ENCODE assay signal across 17 cellular contexts in the genomic region with DNA sequence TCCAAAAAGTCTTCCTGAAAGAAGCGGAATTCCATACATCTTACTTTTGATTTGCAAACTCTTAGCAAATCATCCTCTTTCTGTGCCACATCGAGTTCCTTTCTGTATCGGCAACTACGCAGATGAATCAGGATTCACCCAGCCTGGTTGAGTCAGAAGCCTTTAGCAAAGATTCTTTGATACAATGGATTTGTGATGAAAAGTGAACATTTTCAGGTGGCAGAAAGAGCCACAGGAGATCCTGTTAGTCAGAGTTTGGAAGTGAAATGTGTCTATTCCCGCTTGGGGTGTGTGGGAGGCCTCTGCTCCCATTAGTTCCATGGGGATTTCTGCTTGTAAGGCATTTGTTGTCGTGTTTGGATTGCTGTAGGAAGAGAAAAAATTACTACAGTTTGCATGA.
DNase-seq lines count a peak whose midpoint lies in the region; ATAC-seq, FAIRE-seq and TF ChIP-seq lines count a peak whose summit lies in the region.
"Had no signal": no experiment of that assay in that cellular context is flagged by ENCODE, and none has a peak within 500 bp of the region (broad histone marks: within the 10 kb centered on the region; RNA-seq: fewer than 3 reads in every experiment).

No MANE protein-coding gene starts in this region.

- peak overlapping the region in 8 of 12 donors; percentile 0 to 91 (median 86) for H3K27ac ChIP-seq in heart left ventricle
- no peak overlapping the region for H3K27ac ChIP-seq in right atrium auricular region
- H3K27ac ChIP-seq: C4-2B had no signal

- H3K9me3 ChIP-seq in heart left ventricle: no peaks in the 10 kb centered on the region
- no peaks in the 10 kb centered on the region for H3K9me3 ChIP-seq in right atrium auricular region

- FAIRE-seq in RCC 7860 (lab: Jason Lieb, UNC) (no peak), GM12891 (lab: Jason Lieb, UNC) (no peak)

- DNase-seq in heart left ventricle (no peak), right atrium auricular region (ENCODE audit: low spot score) (no peak), RCC 7860 (ENCODE audit: low spot score) (peak; percentile 56), head of caudate nucleus (peak in 22 of 42 donors; percentile 3 to 73 (median 27)), sciatic nerve (ENCODE audit: low spot score) (no peak), HK-2 (ENCODE audit: unreplicated experiment) (no peak), GM12891 (ENCODE audit: insufficient read length, low spot score) (no peak)
- DNase-seq: 8988T, DMS153, EL, HCEC 1CT, KG1, NCI-H1092, NCI-H2107, NCI-H69 had no signal

- H3K36me3 ChIP-seq in heart left ventricle (no peaks in the 10 kb centered on the region), right atrium auricular region (no peaks in the 10 kb centered on the region)

- intact Hi-C loops in heart left ventricle (cut with DNase I): loop anchor here in 5 of 10 donors (5.0 to 10.0 kb wide), 5 partner anchors 58 to 217 kb away; no protein-coding TSS in a partner anchor
- intact Hi-C loops in head of caudate nucleus (cut with DNase I): no loop called here
- intact Hi-C loops in sciatic nerve (cut with DNase I): no loop called here

- TF ChIP-seq CTCF in heart left ventricle (IDR thresholded peaks at IDR 0.05) (no peak), right atrium auricular region (IDR thresholded peaks at IDR 0.05) (no peak)

- H3K4me3 ChIP-seq in heart left ventricle: no peak overlapping the region
- H3K4me3 ChIP-seq in right atrium auricular region: no peak overlapping the region

- H3K27me3 ChIP-seq in heart left ventricle (no peaks in the 10 kb centered on the region), right atrium auricular region (no peaks in the 10 kb centered on the region)

- TF ChIP-seq POLR2A in heart left ventricle (IDR thresholded peaks at IDR 0.05) (no peak), GM12891 (IDR thresholded peaks at IDR 0.05; ENCODE audit: low read depth, low read length) (no peak)

- WGBS in heart left ventricle, 4 donors: 59 to 82% (median 76%) methylated on average over 6 of the region's 6 CpGs

- ATAC-seq in heart left ventricle: no peak
- peak; percentile 39 for ATAC-seq in sciatic nerve
- no peak for ATAC-seq in GM18520 (IDR thresholded peaks at IDR 0.05; ENCODE audit: unreplicated experiment)

- peaks cover 0 to 31% (median 7%) of the 10 kb centered on the region in 12 donors for H3K4me1 ChIP-seq in heart left ventricle
- no peaks in the 10 kb centered on the region for H3K4me1 ChIP-seq in right atrium auricular region

TF ChIP-seq in GM12891, 5 proteins besides CTCF, POLR2A, EP300 and RAD21:
- no peak for TF ChIP-seq SPI1 (IDR thresholded peaks at IDR 0.05; ENCODE audit: low read depth, low read length)
- TF ChIP-seq PAX5 (IDR thresholded peaks at IDR 0.05; ENCODE audit: insufficient read depth, low read length, severe bottlenecking): no peak
- TF ChIP-seq TAF1 (IDR thresholded peaks at IDR 0.05; ENCODE audit: low read depth, low read length): no peak
- TF ChIP-seq POLR2AphosphoS5 (IDR thresholded peaks at IDR 0.05; ENCODE audit: low read depth, low read length): no peak
- no peak for TF ChIP-seq POU2F2 (IDR thresholded peaks at IDR 0.05; ENCODE audit: low read depth, low read length)

Comparison
In these comparisons a context has a peak if more than half of its experiments do, and no peak if none do; other contexts are left out.
1. H3K27ac ChIP-seq: peak in heart left ventricle (8 of 12); none in right atrium auricular region (0 of 2).
2. DNase-seq: peak in RCC 7860 (single experiment) and head of caudate nucleus (22 of 42); none in heart left ventricle (0 of 5), right atrium auricular region (single experiment), sciatic nerve (single experiment), HK-2 (single experiment) and GM12891 (single experiment).